14 cellular contexts compared by ENCODE assay signal in genomic region chr13:112980441-112980840, GRCh38. TPM values are rescaled to one million over a fixed set of nuclear protein-coding genes. Genes with fewer than 3 reads are reported as not detected.
DNase-seq lines count a peak whose midpoint lies in the region; ATAC-seq and TF ChIP-seq lines count a peak whose summit lies in the region.
"Had no signal": no experiment of that assay in that cellular context is flagged by ENCODE, and none has a peak within 500 bp of the region (broad histone marks: within the 10 kb centered on the region; RNA-seq: fewer than 3 reads in every experiment).

No MANE protein-coding gene starts in this region.

- no peaks in the 10 kb centered on the region for H3K9me3 ChIP-seq in esophagus muscularis mucosa
- H3K9me3 ChIP-seq in psoas muscle: no peaks in the 10 kb centered on the region
- H3K9me3 ChIP-seq in testis: no peaks in the 10 kb centered on the region

- intact Hi-C loops in esophagus muscularis mucosa (cut with DNase I): no loop called here
- intact Hi-C loops in psoas muscle (cut with DNase I): no loop called here
- intact Hi-C loops in Calu3 (cut with micrococcal nuclease; ENCODE audit: unreplicated experiment): no loop called here
- intact Hi-C loops in testis (cut with DNase I; ENCODE audit: low total_unique reads): no loop called here

- H3K9me3 Mint-ChIP-seq in Calu3 (ENCODE audit: low read depth, unreplicated experiment): no peaks in the 10 kb centered on the region
- H3K9me3 Mint-ChIP-seq: activated naive CD4-positive, alpha-beta T cell treated with anti-CD3 and anti-CD28 coated beads, Interleukin-2, amount 50 U/mL, for 72 hours had no signal

- WGBS in esophagus muscularis mucosa: 64% methylated on average over 17 of the region's 18 CpGs
- WGBS in psoas muscle, 3 donors: 44 to 49% (median 45%) methylated on average over 14 to 18 of the region's 18 CpGs
- WGBS in testis, 2 donors: 70 to 98% methylated on average over 7 to 16 of the region's 18 CpGs

- no peak overlapping the region for H3K27ac Mint-ChIP-seq in Calu3 (ENCODE audit: unreplicated experiment)
- H3K27ac Mint-ChIP-seq: activated naive CD4-positive, alpha-beta T cell treated with anti-CD3 and anti-CD28 coated beads, Interleukin-2, amount 50 U/mL, for 72 hours; T-helper 17 cell had no signal

- no peak overlapping the region for H3K4me3 Mint-ChIP-seq in Calu3 (ENCODE audit: low read depth, unreplicated experiment)
- H3K4me3 Mint-ChIP-seq: T-helper 17 cell had no signal

- H3K27me3 ChIP-seq in HL-60 (ENCODE audit: insufficient read depth, poor library complexity, severe bottlenecking): peaks cover 27% of the 10 kb centered on the region
- peaks cover 0 to 52% (median 0%) of the 10 kb centered on the region in 4 donors for H3K27me3 ChIP-seq in esophagus muscularis mucosa
- H3K27me3 ChIP-seq in psoas muscle (ENCODE audit: insufficient read depth in 3 of 3, low read length in 2 of 3): peaks cover 0 to 40% (median 12%) of the 10 kb centered on the region in 3 donors
- no peaks in the 10 kb centered on the region for H3K27me3 ChIP-seq in testis

- no peak for TF ChIP-seq POLR2A in esophagus muscularis mucosa (IDR thresholded peaks at IDR 0.05; ENCODE audit: low read depth)
- TF ChIP-seq POLR2A in testis (IDR thresholded peaks at IDR 0.05): no peak

- ATAC-seq in psoas muscle: no peak
- ATAC-seq: activated naive CD4-positive, alpha-beta T cell treated with anti-CD3 and anti-CD28 coated beads, Interleukin-2, amount 50 U/mL, for 72 hours; T-helper 17 cell had no signal

- H3K27me3 Mint-ChIP-seq in Calu3 (ENCODE audit: unreplicated experiment): no peaks in the 10 kb centered on the region
- H3K27me3 Mint-ChIP-seq: T-helper 17 cell had no signal

- CTCF ChIA-PET in Calu3 (lab: Charles Lee): no interaction called here

- H3K4me3 ChIP-seq in HL-60 (replicated peaks; ENCODE audit: insufficient read depth, low read length) (no peak overlapping the region), esophagus muscularis mucosa (peak overlapping the region; percentile 39 to 55 (median 41)), psoas muscle (peak overlapping the region; percentile 58), testis (no peak overlapping the region)

- TF ChIP-seq EP300 in esophagus muscularis mucosa (IDR thresholded peaks at IDR 0.05): no peak

- H3K27ac ChIP-seq in HL-60 (replicated peaks) (no peak overlapping the region), esophagus muscularis mucosa (replicated peaks in 1 of 4) (peak overlapping the region; percentile 47 to 76 (median 60)), psoas muscle (peak overlapping the region; percentile 36), testis (no peak overlapping the region)

- DNase-seq in Ammon's horn (ENCODE audit: low spot score) (peak; percentile 54), HL-60 (ENCODE audit: low read depth in 1 of 2, low spot score in 1 of 2) (peak; percentile 13 to 64), esophagus muscularis mucosa (ENCODE audit: extremely low spot score) (no peak), psoas muscle (no peak), KG1 (lab: John Stamatoyannopoulos, UW) (no peak), Calu3 (no peak), COLO668 (lab: John Stamatoyannopoulos, UW; ENCODE audit: unreplicated experiment) (no peak), testis (no peak)
- DNase-seq: activated CD4-positive, alpha-beta T cell treated with anti-CD3 and anti-CD28 coated beads for 1 hour; DMS79 treated with DMSO at 0.1 percent for 48 hours; glutamatergic neuron; NCI-H1694 treated with DMSO at 0.1 percent for 48 hours; T-helper 17 cell had no signal

- H3K4me1 Mint-ChIP-seq in Calu3 (ENCODE audit: low read depth, unreplicated experiment): no peaks in the 10 kb centered on the region

- H3K36me3 Mint-ChIP-seq in Calu3 (ENCODE audit: insufficient read depth, unreplicated experiment): no peaks in the 10 kb centered on the region
- H3K36me3 Mint-ChIP-seq: activated naive CD4-positive, alpha-beta T cell treated with anti-CD3 and anti-CD28 coated beads, Interleukin-2, amount 50 U/mL, for 72 hours had no signal

- H3K4me1 ChIP-seq in esophagus muscularis mucosa (peaks cover 0 to 11% (median 5%) of the 10 kb centered on the region in 4 donors), psoas muscle (no peaks in the 10 kb centered on the region), testis (no peaks in the 10 kb centered on the region)

- TF ChIP-seq CTCF in HL-60 (IDR thresholded peaks at IDR 0.05; ENCODE audit: insufficient read depth, low read length) (no peak), esophagus muscularis mucosa (IDR thresholded peaks at IDR 0.05) (no peak), psoas muscle (IDR thresholded peaks at IDR 0.05) (no peak), Calu3 (IDR thresholded peaks at IDR 0.05; ENCODE audit: unreplicated experiment) (no peak), testis (IDR thresholded peaks at IDR 0.05) (no peak)

- BruUV-seq in Calu3 (replicated peaks; lab: Mats Ljungman, UMichigan): no TSS peak

- peaks cover 0 to 7% (median 0%) of the 10 kb centered on the region in 4 donors for H3K36me3 ChIP-seq in esophagus muscularis mucosa
- no peaks in the 10 kb centered on the region for H3K36me3 ChIP-seq in psoas muscle (ENCODE audit: insufficient read depth in 1 of 2, low read depth in 1 of 2)
- no peaks in the 10 kb centered on the region for H3K36me3 ChIP-seq in testis (ENCODE audit: low read depth, missing control alignments)

RNA-seq across cellular contexts. Expression of gene MCF2L, which starts 11.4 kb away (rescaled TPM):
- total RNA-seq in esophagus muscularis mucosa (10 to 100 TPM; 14.5 to 38.6 (median 26.7) TPM), psoas muscle (10 to 100 TPM; 14.3 to 40.5 (median 23.3) TPM), Calu3 (2022) (12.9 and 14.2 TPM in 2 replicates), testis (10 to 100 TPM; 14.6 to 17.6 TPM)
- polyA plus RNA-seq in psoas muscle (10 to 100 TPM in 2 of 3 donors, 1 to 10 TPM in 1; 9.1 to 22.0 (median 18.7) TPM), testis (ENCODE audit: insufficient read depth, low read depth, low replicate concordance) (5.0 TPM)

Comparison
In these comparisons a context has a peak if more than half of its experiments do, and no peak if none do; other contexts are left out.
1. DNase-seq: peak in Ammon's horn (single experiment) and HL-60 (2 of 2); none in esophagus muscularis mucosa (single experiment), psoas muscle (0 of 2), KG1 (single experiment), Calu3 (single experiment), COLO668 (single experiment) and testis (single experiment).
2. H3K27ac ChIP-seq: peak in esophagus muscularis mucosa (4 of 4) and psoas muscle (single experiment); none in HL-60 (single experiment) and testis (0 of 2).
3. H3K4me3 ChIP-seq: peak in esophagus muscularis mucosa (4 of 4) and psoas muscle (single experiment); none in HL-60 (single experiment) and testis (0 of 2).